In genomic region chr5:74149395-74149794, GRCh38 we compare ENCODE assay signal across 9 cellular contexts.
DNase-seq lines count a peak whose midpoint lies in the region; ATAC-seq and TF ChIP-seq lines count a peak whose summit lies in the region.
"Had no signal": no experiment of that assay in that cellular context is flagged by ENCODE, and none has a peak within 500 bp of the region (broad histone marks: within the 10 kb centered on the region; RNA-seq: fewer than 3 reads in every experiment).

No MANE protein-coding gene starts in this region.

- TF ChIP-seq CTCF in fibroblast of the aortic adventitia (IDR thresholded peaks at IDR 0.05; ENCODE audit: insufficient read depth, low read length) (no peak), thyroid gland (IDR thresholded peaks at IDR 0.05) (no peak)

- H3K4me1 ChIP-seq in thyroid gland, result no peaks in the 10 kb centered on the region

- WGBS in thyroid gland, 2 donors, result 33 to 38% methylated on average over 3 of the region's 3 CpGs

- no peak overlapping the region for H3K27ac ChIP-seq in thyroid gland
- H3K27ac ChIP-seq: PC-9 had no signal

- no peak for TF ChIP-seq POLR2A in thyroid gland (IDR thresholded peaks at IDR 0.05)

- H3K36me3 ChIP-seq in thyroid gland, result no peaks in the 10 kb centered on the region

- DNase-seq in DMS53 (lab: John Stamatoyannopoulos, UW) (peak; percentile 7), DMS53 treated with DMSO at 0.1 percent for 48 hours (lab: John Stamatoyannopoulos, UW; ENCODE audit: unreplicated experiment) (no peak), RPMI8226 (peak; percentile 33), fibroblast of the aortic adventitia (ENCODE audit: low read depth) (peak; percentile 96), thyroid gland (peak; percentile 86 to 88), DMS79 (lab: John Stamatoyannopoulos, UW) (no peak), superior temporal gyrus (ENCODE audit: extremely low spot score) (no peak)
- DNase-seq: PC-9 had no signal

- H3K4me3 ChIP-seq in fibroblast of the aortic adventitia (ENCODE audit: low read depth, low read length) (no peak overlapping the region), thyroid gland (replicated peaks in 1 of 3) (no peak overlapping the region)
- H3K4me3 ChIP-seq: PC-9 had no signal

- intact Hi-C loops in thyroid gland (cut with DNase I), result no loop called here

- H3K9me3 ChIP-seq in thyroid gland, result no peaks in the 10 kb centered on the region

- no peaks in the 10 kb centered on the region for H3K27me3 ChIP-seq in thyroid gland

- ATAC-seq in GM21619 (IDR thresholded peaks at IDR 0.05; ENCODE audit: unreplicated experiment), result no peak

Comparison
In these comparisons a context has a peak if more than half of its experiments do, and no peak if none do; other contexts are left out.
1. DNase-seq: peak in DMS53 (single experiment), RPMI8226 (single experiment), fibroblast of the aortic adventitia (single experiment) and thyroid gland (2 of 2); none in DMS53 treated with DMSO at 0.1 percent for 48 hours (single experiment), DMS79 (single experiment) and superior temporal gyrus (single experiment).